In genomic region chr1:169348356-169349036, GRCh38 we compare ENCODE assay signal across 8 cellular contexts.
A peak's percentile ranks its signal among the peaks of the same experiment; 100 is the strongest.
DNase-seq lines count a peak whose midpoint lies in the region; ATAC-seq and TF ChIP-seq lines count a peak whose summit lies in the region.

No MANE protein-coding gene starts in this region.

- TF ChIP-seq CTCF in 22Rv1 (IDR thresholded peaks at IDR 0.05), result peak; percentile 93
- TF ChIP-seq CTCF in WI38 (IDR thresholded peaks at IDR 0.05; ENCODE audit: low read depth, low read length), result peak; percentile 35; the same call in 1 of the 2 replicates

- DNase-seq in EH (ENCODE audit: low read depth), result peak; percentile 54
- peak; percentile 43 for DNase-seq in NCI-H146 treated with DMSO at 0.1 percent for 48 hours (lab: John Stamatoyannopoulos, UW; ENCODE audit: unreplicated experiment)
- peak; percentile 7 for DNase-seq in hepatic stellate cell (ENCODE audit: low spot score)
- peak; percentile 51 for DNase-seq in smooth muscle cell of the brain vasculature (ENCODE audit: low read depth, low spot score)

- no peak overlapping the region for H3K27ac ChIP-seq in 22Rv1

- H3K4me3 ChIP-seq in WI38 (ENCODE audit: low read depth, low read length), result no peak overlapping the region

- ATAC-seq in GM19324 (IDR thresholded peaks at IDR 0.05; ENCODE audit: low FRiP score, unreplicated experiment) (no peak), GM21717 (IDR thresholded peaks at IDR 0.05; ENCODE audit: unreplicated experiment) (no peak)
